Comparison of ENCODE assay signal across 12 cellular contexts in the genomic region with DNA sequence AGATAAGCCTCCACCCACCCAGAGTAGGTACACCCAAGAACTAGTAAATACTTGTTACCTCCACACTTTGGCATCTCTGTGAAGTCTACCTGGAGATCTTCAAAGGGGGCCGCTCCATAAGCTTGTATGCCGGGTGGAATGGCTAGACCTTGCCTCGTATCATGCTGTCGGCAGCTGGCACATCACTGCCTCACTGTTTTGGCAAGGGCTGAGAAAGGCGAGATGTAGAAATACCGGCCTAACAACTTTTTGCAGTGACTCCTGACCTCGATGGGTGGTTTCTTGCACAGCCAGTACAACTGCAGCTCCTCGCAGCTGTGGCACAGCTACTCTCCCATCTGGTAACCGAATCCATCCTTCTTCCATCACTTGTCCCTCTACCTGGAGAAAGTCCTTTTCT. TPM values are rescaled to one million over a fixed set of nuclear protein-coding genes. Genes with fewer than 3 reads are reported as not detected.
DNase-seq lines count a peak whose midpoint lies in the region; ATAC-seq and TF ChIP-seq lines count a peak whose summit lies in the region.
"Not testable (repeated sequence)": the region's sequence is repeated elsewhere in the genome, so short reads cannot be mapped to it uniquely, and the experiment has no call there.
"Had no signal": no experiment of that assay in that cellular context is flagged by ENCODE, and none has a peak within 500 bp of the region (broad histone marks: within the 10 kb centered on the region; RNA-seq: fewer than 3 reads in every experiment).

No MANE protein-coding gene starts in this region.

- H3K4me1 ChIP-seq in RWPE2 (ENCODE audit: insufficient read depth, poor library complexity, severe bottlenecking) (peaks cover 10% of the 10 kb centered on the region), parathyroid adenoma (peaks cover 12% of the 10 kb centered on the region)
- H3K4me1 ChIP-seq in colonic mucosa: not testable (repeated sequence)

- not testable (repeated sequence) for H3K36me3 ChIP-seq in RWPE2 (ENCODE audit: low read depth); colonic mucosa; parathyroid adenoma (ENCODE audit: control insufficient read depth, insufficient read depth, low read length)

- peak overlapping the region; percentile 22 for H2AFZ ChIP-seq in parathyroid adenoma

- TF ChIP-seq CTCF in LNCaP clone FGC (IDR thresholded peaks at IDR 0.05; ENCODE audit: control insufficient read depth, extremely low read depth, insufficient read depth); RWPE2 (IDR thresholded peaks at IDR 0.05; ENCODE audit: poor library complexity, severe bottlenecking); colonic mucosa (IDR thresholded peaks at IDR 0.05); parathyroid adenoma (IDR thresholded peaks at IDR 0.05): not testable (repeated sequence)

- H3K9me3 ChIP-seq in RWPE2 (ENCODE audit: severe bottlenecking); colonic mucosa; parathyroid adenoma (ENCODE audit: control insufficient read depth, low read length): not testable (repeated sequence)

- peak; percentile 84 for DNase-seq in DMS79 treated with DMSO at 0.1 percent for 48 hours (lab: John Stamatoyannopoulos, UW)
- peak; percentile 88 for DNase-seq in LNCaP clone FGC (ENCODE audit: low read depth)
- DNase-seq in NCI-H510A treated with DMSO at 0.1 percent for 48 hours (lab: John Stamatoyannopoulos, UW): peak; percentile 56
- not testable (repeated sequence) for DNase-seq in RWPE2 (ENCODE audit: low spot score)
- DNase-seq in colonic mucosa: peak; percentile 63
- DNase-seq in islet precursor cell: peak; percentile 81

- H3K27me3 ChIP-seq in RWPE2 (ENCODE audit: insufficient read depth, poor library complexity, severe bottlenecking); colonic mucosa; parathyroid adenoma (ENCODE audit: control insufficient read depth, insufficient read depth, low read length): not testable (repeated sequence)

- intact Hi-C loops in colonic mucosa (cut with DNase I): not testable (repeated sequence)

- peak overlapping the region; percentile 51 for H3K4me2 ChIP-seq in parathyroid adenoma (ENCODE audit: low read length)

- H3K4me3 ChIP-seq in LNCaP clone FGC (ENCODE audit: low read depth, low read length); RWPE2 (ENCODE audit: severe bottlenecking); colonic mucosa; parathyroid adenoma (ENCODE audit: low read depth, low read length): not testable (repeated sequence)

- not testable (repeated sequence) for H3K9ac ChIP-seq in colonic mucosa (ENCODE audit: low read depth in 2 of 2, low read length in 2 of 2); parathyroid adenoma

- not testable (repeated sequence) for H3K27ac ChIP-seq in RWPE2 (ENCODE audit: poor library complexity, severe bottlenecking); colonic mucosa
- H3K27ac ChIP-seq in parathyroid adenoma: peak overlapping the region; percentile 56

- ATAC-seq in RWPE2 (ENCODE audit: low read depth): peak; percentile 46; the same call in 2 of the 3 replicates

- H3K79me2 ChIP-seq in parathyroid adenoma: not testable (repeated sequence)

RNA-seq across cellular contexts. Expression of a gene that starts 38.5 kb away (rescaled TPM):
- not detected for total RNA-seq in colonic mucosa
- total RNA-seq: CD8-positive, alpha-beta T cell; Daoy; IMR-90; Peyer's patch; Right ventricle myocardium superior had no signal
